22 cellular contexts compared by ENCODE assay signal in the genomic region with DNA sequence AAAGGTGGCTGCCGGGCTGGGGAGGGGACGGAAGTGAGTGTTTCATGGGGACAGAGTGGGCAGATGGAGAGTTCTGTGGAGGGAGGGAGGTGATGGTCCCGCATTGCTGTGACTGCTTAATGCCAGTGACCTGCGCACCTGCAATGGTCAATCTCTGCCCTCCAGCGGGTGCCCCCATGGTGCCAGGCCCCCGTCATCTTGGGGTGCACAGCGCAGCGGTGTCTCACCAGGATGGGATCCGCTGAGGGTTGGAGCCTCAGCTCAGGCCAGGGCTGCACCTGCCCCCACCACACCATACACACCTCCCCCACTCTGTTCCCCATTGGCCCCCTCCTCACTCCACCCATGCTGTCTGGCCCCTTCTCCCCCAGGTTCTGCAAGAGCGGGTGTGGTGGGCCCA. TPM values are rescaled to one million over a fixed set of nuclear protein-coding genes. Genes with fewer than 3 reads are reported as not detected.
DNase-seq lines count a peak whose midpoint lies in the region; ATAC-seq and TF ChIP-seq lines count a peak whose summit lies in the region.
"Had no signal": no experiment of that assay in that cellular context is flagged by ENCODE, and none has a peak within 500 bp of the region (broad histone marks: within the 10 kb centered on the region; RNA-seq: fewer than 3 reads in every experiment).

No MANE protein-coding gene starts in this region.

- 96 to 98% (median 97%) methylated on average over 10 of the region's 10 CpGs for WGBS in heart left ventricle, 4 donors
- WGBS in body of pancreas, 2 donors = 96 to 98% methylated on average over 10 of the region's 10 CpGs

- CTCF ChIA-PET in Calu3 (lab: Charles Lee) = no interaction called here

- H3K4me1 Mint-ChIP-seq in Calu3 (ENCODE audit: low read depth, unreplicated experiment) = no peaks in the 10 kb centered on the region
- peaks cover 3% of the 10 kb centered on the region for H3K4me1 Mint-ChIP-seq in stimulated activated effector memory CD8-positive, alpha-beta T cell treated with anti-CD3 and anti-CD28 coated beads, Interleukin-12 subunit alpha, Interleukin-12 subunit beta, amount 100 ng/mL, for 72 hours
- H3K4me1 Mint-ChIP-seq: CD8-positive, alpha-beta memory T cell; H9 had no signal

- H3K4me3 ChIP-seq in heart left ventricle = no peak overlapping the region
- H3K4me3 ChIP-seq in body of pancreas = no peak overlapping the region
- H3K4me3 ChIP-seq: PC-9, SJCRH30 had no signal

- ATAC-seq in esophagus mucosa (peak; percentile 24), heart left ventricle (no peak), body of pancreas (no peak)
- peak; percentile 35 for ATAC-seq in stimulated activated effector memory CD8-positive, alpha-beta T cell treated with anti-CD3 and anti-CD28 coated beads, Interleukin-12 subunit alpha, Interleukin-12 subunit beta, amount 100 ng/mL, for 72 hours

- H3K36me3 ChIP-seq in heart left ventricle = peaks cover 0 to 38% (median 12%) of the 10 kb centered on the region in 9 donors
- no peaks in the 10 kb centered on the region for H3K36me3 ChIP-seq in body of pancreas (replicated peaks in 1 of 2; ENCODE audit: insufficient read depth in 1 of 2, low read depth in 2 of 2)

- H3K9me3 Mint-ChIP-seq in Calu3 (ENCODE audit: low read depth, unreplicated experiment) = peaks cover 3% of the 10 kb centered on the region
- H3K9me3 Mint-ChIP-seq in stimulated activated effector memory CD8-positive, alpha-beta T cell treated with anti-CD3 and anti-CD28 coated beads, Interleukin-12 subunit alpha, Interleukin-12 subunit beta, amount 100 ng/mL, for 72 hours = peaks cover 18% of the 10 kb centered on the region

- DNase-seq in Calu3 (no peak), occipital lobe (lab: John Stamatoyannopoulos, UW) (no peak), heart left ventricle (no peak), body of pancreas (no peak)
- no peak for DNase-seq in stimulated activated effector memory CD8-positive, alpha-beta T cell treated with anti-CD3 and anti-CD28 coated beads, Interleukin-12 subunit alpha, Interleukin-12 subunit beta, amount 100 ng/mL, for 72 hours (ENCODE audit: low spot score in 2 of 2)
- DNase-seq: AML-193; C1 segment of cervical spinal cord; CD8-positive, alpha-beta memory T cell; GDM1; H9; HFFc6; NCI-H1105; NCI-H146; NCI-H2029; NCI-H226; NCI-H510A treated with DMSO at 0.1 percent for 48 hours; NCI-H748 treated with DMSO at 0.1 percent for 48 hours; PC-9; SJCRH30 had no signal

- BruUV-seq in Calu3 (replicated peaks; lab: Mats Ljungman, UMichigan) = no TSS peak

- intact Hi-C loops in Calu3 (cut with micrococcal nuclease; ENCODE audit: unreplicated experiment) = no loop called here
- intact Hi-C loops in heart left ventricle (cut with DNase I) = no loop called here
- intact Hi-C loops in body of pancreas (cut with DNase I) = no loop called here

- TF ChIP-seq CTCF in Calu3 (IDR thresholded peaks at IDR 0.05; ENCODE audit: unreplicated experiment) (no peak), heart left ventricle (IDR thresholded peaks at IDR 0.05) (no peak), body of pancreas (IDR thresholded peaks at IDR 0.05) (no peak)

- H3K27ac ChIP-seq in heart left ventricle (no peak overlapping the region), body of pancreas (no peak overlapping the region)
- H3K27ac ChIP-seq: KMS-11, PC-9, SJCRH30 had no signal

- peaks cover 17% of the 10 kb centered on the region for H3K36me3 Mint-ChIP-seq in Calu3 (ENCODE audit: insufficient read depth, unreplicated experiment)
- peaks cover 10% of the 10 kb centered on the region for H3K36me3 Mint-ChIP-seq in stimulated activated effector memory CD8-positive, alpha-beta T cell treated with anti-CD3 and anti-CD28 coated beads, Interleukin-12 subunit alpha, Interleukin-12 subunit beta, amount 100 ng/mL, for 72 hours

- peaks cover 0 to 53% (median 27%) of the 10 kb centered on the region in 12 donors for H3K9me3 ChIP-seq in heart left ventricle
- peaks cover 0 to 26% (median 0%) of the 10 kb centered on the region in 3 donors for H3K9me3 ChIP-seq in body of pancreas

- H3K27ac Mint-ChIP-seq in Calu3 (ENCODE audit: unreplicated experiment) = peak overlapping the region; percentile 54
- H3K27ac Mint-ChIP-seq in stimulated activated effector memory CD8-positive, alpha-beta T cell treated with anti-CD3 and anti-CD28 coated beads, Interleukin-12 subunit alpha, Interleukin-12 subunit beta, amount 100 ng/mL, for 72 hours = no peak overlapping the region
- H3K27ac Mint-ChIP-seq: H9, HFFc6 had no signal

- H3K4me3 Mint-ChIP-seq in Calu3 (ENCODE audit: low read depth, unreplicated experiment) = no peak overlapping the region
- H3K4me3 Mint-ChIP-seq in stimulated activated effector memory CD8-positive, alpha-beta T cell treated with anti-CD3 and anti-CD28 coated beads, Interleukin-12 subunit alpha, Interleukin-12 subunit beta, amount 100 ng/mL, for 72 hours = no peak overlapping the region
- H3K4me3 Mint-ChIP-seq: CD8-positive, alpha-beta memory T cell; H9; HFFc6 had no signal

- 0 out of 2 replicates have a peak, but pooled peaks have one; percentile 8 for TF ChIP-seq POLR2A in Raji (IDR thresholded peaks at IDR 0.05; ENCODE audit: insufficient read depth, low read depth, low read length)
- no peak for TF ChIP-seq POLR2A in heart left ventricle (IDR thresholded peaks at IDR 0.05)
- TF ChIP-seq POLR2A in body of pancreas (IDR thresholded peaks at IDR 0.05) = no peak

- H3K4me1 ChIP-seq in heart left ventricle = no peaks in the 10 kb centered on the region
- H3K4me1 ChIP-seq in body of pancreas = no peaks in the 10 kb centered on the region
- H3K4me1 ChIP-seq: SJCRH30 had no signal

- H3K27me3 ChIP-seq in heart left ventricle (no peaks in the 10 kb centered on the region), body of pancreas (no peaks in the 10 kb centered on the region)
- H3K27me3 ChIP-seq: SJCRH30 had no signal

- no peaks in the 10 kb centered on the region for H3K27me3 Mint-ChIP-seq in Calu3 (ENCODE audit: unreplicated experiment)

RNA-seq across cellular contexts. Expression of a gene that starts 12.0 kb away (rescaled TPM):
- total RNA-seq in Calu3 (2022) (28.1 and 29.9 TPM in 2 replicates), esophagus mucosa (52.7 TPM), occipital lobe (128 TPM), heart left ventricle (10 to 100 TPM; 15.6 to 38.3 (median 22.5) TPM), body of pancreas (10 to 100 TPM; 14.8 to 30.3 TPM)
- polyA plus RNA-seq in heart left ventricle = 10 to 100 TPM; 10.9 to 19.0 TPM

RNA-seq across cellular contexts. Expression of a gene that starts 41.9 kb away (rescaled TPM):
- 19.5 and 19.7 TPM in 2 replicates for total RNA-seq in Calu3 (2022)
- total RNA-seq in esophagus mucosa = 42.6 TPM
- 32.8 TPM for total RNA-seq in occipital lobe
- total RNA-seq in heart left ventricle = 100 to 1,000 TPM in 4 of 9 donors, 10 to 100 TPM in 5; 71.1 to 115 (median 87.6) TPM
- 100 to 1,000 TPM; 100 to 140 TPM for polyA plus RNA-seq in heart left ventricle
- 10 to 100 TPM; 17.4 to 25.4 TPM for total RNA-seq in body of pancreas

Comparison
In these comparisons a context has a peak if more than half of its experiments do, and no peak if none do; other contexts are left out.
1. ATAC-seq: peak in esophagus mucosa (single experiment) and stimulated activated effector memory CD8-positive, alpha-beta T cell treated with anti-CD3 and anti-CD28 coated beads, Interleukin-12 subunit alpha, Interleukin-12 subunit beta, amount 100 ng/mL, for 72 hours (single experiment); none in heart left ventricle (0 of 4) and body of pancreas (single experiment).